Comparison of ENCODE assay signal across 1 cellular context in the genomic region with DNA sequence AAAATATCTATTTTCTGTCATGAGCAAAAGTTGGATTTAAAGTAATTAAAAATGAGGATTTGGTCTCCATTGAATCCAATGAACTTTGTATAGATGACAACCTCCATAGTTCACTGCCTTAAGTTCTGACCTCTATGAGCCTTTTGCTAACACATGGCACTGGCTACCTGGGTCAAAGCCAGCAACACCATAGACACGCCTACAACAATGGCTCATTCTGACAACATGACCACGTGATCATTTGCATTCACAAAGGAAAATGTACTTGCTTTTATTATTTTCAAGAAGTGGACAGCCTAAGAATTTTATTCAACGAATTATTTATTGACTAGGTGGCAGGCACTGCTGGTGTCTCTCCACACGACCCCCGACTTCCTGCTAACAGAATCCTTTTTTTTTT.
TF ChIP-seq lines count a peak whose summit lies in the region.

No MANE protein-coding gene starts in this region.

TF ChIP-seq in K562, 482 proteins besides CTCF, POLR2A, EP300 and RAD21 (continued from another document):
- TF ChIP-seq, protein P1, sequence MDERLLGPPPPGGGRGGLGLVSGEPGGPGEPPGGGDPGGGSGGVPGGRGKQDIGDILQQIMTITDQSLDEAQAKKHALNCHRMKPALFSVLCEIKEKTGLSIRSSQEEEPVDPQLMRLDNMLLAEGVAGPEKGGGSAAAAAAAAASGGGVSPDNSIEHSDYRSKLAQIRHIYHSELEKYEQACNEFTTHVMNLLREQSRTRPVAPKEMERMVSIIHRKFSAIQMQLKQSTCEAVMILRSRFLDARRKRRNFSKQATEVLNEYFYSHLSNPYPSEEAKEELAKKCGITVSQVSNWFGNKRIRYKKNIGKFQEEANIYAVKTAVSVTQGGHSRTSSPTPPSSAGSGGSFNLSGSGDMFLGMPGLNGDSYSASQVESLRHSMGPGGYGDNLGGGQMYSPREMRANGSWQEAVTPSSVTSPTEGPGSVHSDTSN (CRISPR knock-in tag; IDR thresholded peaks at IDR 0.05; ENCODE audit: low read depth), result no peak
- TF ChIP-seq, protein P1 (tag; conservative IDR thresholded peaks at IDR 0.05; ENCODE audit: low read depth), result peak; percentile 65; the same call in 1 of the 2 replicates
- TF ChIP-seq MAFG (tag; conservative IDR thresholded peaks at IDR 0.05) (no peak), ZNF589 (CRISPR knock-in tag; IDR thresholded peaks at IDR 0.05; ENCODE audit: low read depth) (no peak), HDAC6 (IDR thresholded peaks at IDR 0.05; ENCODE audit: low read depth, low read length) (no peak), NFIC (IDR thresholded peaks at IDR 0.05) (peak; percentile 43; the same call in 1 of the 2 replicates), TOE1 (IDR thresholded peaks at IDR 0.05; ENCODE audit: borderline replicate concordance) (peak; percentile 53; the same call in 1 of the 2 replicates), TOE1 (CRISPR knock-in tag; IDR thresholded peaks at IDR 0.05; ENCODE audit: borderline replicate concordance, low read depth) (no peak), CBFA2T2 (conservative IDR thresholded peaks at IDR 0.05) (peak; percentile 51; the same call in 1 of the 2 replicates)
- TF ChIP-seq, protein P2, sequence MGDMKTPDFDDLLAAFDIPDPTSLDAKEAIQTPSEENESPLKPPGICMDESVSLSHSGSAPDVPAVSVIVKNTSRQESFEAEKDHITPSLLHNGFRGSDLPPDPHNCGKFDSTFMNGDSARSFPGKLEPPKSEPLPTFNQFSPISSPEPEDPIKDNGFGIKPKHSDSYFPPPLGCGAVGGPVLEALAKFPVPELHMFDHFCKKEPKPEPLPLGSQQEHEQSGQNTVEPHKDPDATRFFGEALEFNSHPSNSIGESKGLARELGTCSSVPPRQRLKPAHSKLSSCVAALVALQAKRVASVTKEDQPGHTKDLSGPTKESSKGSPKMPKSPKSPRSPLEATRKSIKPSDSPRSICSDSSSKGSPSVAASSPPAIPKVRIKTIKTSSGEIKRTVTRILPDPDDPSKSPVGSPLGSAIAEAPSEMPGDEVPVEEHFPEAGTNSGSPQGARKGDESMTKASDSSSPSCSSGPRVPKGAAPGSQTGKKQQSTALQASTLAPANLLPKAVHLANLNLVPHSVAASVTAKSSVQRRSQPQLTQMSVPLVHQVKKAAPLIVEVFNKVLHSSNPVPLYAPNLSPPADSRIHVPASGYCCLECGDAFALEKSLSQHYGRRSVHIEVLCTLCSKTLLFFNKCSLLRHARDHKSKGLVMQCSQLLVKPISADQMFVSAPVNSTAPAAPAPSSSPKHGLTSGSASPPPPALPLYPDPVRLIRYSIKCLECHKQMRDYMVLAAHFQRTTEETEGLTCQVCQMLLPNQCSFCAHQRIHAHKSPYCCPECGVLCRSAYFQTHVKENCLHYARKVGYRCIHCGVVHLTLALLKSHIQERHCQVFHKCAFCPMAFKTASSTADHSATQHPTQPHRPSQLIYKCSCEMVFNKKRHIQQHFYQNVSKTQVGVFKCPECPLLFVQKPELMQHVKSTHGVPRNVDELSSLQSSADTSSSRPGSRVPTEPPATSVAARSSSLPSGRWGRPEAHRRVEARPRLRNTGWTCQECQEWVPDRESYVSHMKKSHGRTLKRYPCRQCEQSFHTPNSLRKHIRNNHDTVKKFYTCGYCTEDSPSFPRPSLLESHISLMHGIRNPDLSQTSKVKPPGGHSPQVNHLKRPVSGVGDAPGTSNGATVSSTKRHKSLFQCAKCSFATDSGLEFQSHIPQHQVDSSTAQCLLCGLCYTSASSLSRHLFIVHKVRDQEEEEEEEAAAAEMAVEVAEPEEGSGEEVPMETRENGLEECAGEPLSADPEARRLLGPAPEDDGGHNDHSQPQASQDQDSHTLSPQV (IDR thresholded peaks at IDR 0.05), result 0 out of 2 replicates have a peak, but pooled peaks have one; percentile 26
- TF ChIP-seq, protein P3, sequence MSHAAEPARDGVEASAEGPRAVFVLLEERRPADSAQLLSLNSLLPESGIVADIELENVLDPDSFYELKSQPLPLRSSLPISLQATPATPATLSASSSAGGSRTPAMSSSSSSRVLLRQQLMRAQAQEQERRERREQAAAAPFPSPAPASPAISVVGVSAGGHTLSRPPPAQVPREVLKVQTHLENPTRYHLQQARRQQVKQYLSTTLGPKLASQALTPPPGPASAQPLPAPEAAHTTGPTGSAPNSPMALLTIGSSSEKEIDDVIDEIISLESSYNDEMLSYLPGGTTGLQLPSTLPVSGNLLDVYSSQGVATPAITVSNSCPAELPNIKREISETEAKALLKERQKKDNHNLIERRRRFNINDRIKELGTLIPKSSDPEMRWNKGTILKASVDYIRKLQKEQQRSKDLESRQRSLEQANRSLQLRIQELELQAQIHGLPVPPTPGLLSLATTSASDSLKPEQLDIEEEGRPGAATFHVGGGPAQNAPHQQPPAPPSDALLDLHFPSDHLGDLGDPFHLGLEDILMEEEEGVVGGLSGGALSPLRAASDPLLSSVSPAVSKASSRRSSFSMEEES (CRISPR knock-in tag; IDR thresholded peaks at IDR 0.05), result peak; percentile 64
- TF ChIP-seq, protein P4, sequence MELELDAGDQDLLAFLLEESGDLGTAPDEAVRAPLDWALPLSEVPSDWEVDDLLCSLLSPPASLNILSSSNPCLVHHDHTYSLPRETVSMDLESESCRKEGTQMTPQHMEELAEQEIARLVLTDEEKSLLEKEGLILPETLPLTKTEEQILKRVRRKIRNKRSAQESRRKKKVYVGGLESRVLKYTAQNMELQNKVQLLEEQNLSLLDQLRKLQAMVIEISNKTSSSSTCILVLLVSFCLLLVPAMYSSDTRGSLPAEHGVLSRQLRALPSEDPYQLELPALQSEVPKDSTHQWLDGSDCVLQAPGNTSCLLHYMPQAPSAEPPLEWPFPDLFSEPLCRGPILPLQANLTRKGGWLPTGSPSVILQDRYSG (tag; conservative IDR thresholded peaks at IDR 0.05; ENCODE audit: low read depth), result peak; percentile 51; the same call in 1 of the 2 replicates
